ENCODE assay signal across 24 cellular contexts in genomic region chr4:7302781-7303180, GRCh38.
"Had no signal": no experiment of that assay in that cellular context is flagged by ENCODE, and none has a peak within 500 bp of the region (broad histone marks: within the 10 kb centered on the region; RNA-seq: fewer than 3 reads in every experiment).

No MANE protein-coding gene starts in this region.

- DNase-seq: IMR-90, Karpas-422, KG1, MG63, NCI-H1092, NCI-H1105 treated with DMSO at 0.1 percent for 48 hours, NCI-H1417 treated with DMSO at 0.1 percent for 48 hours, NCI-H146, NCI-H1694 treated with DMSO at 0.1 percent for 48 hours, NCI-H1930, NCI-H2081, NCI-H2107, NCI-H2227 treated with DMSO at 0.1 percent for 48 hours, NCI-H446, NCI-H510A, NCI-H524 treated with DMSO at 0.1 percent for 48 hours, NCI-H69, NCI-H774, RPMI8226, SHP77 treated with DMSO at 0.1 percent for 48 hours, SJCRH30 had no signal

- H3K36me3 ChIP-seq: MG63, SJCRH30 had no signal

- FAIRE-seq: HepG2, RCC 7860 had no signal

- H3K4me3 ChIP-seq: MG63, SJCRH30 had no signal

- H3K9me3 ChIP-seq: MG63, SJCRH30 had no signal

- ATAC-seq: HepG2, SK-N-SH treated with all-trans-retinoic acid at 6 μM for 48 hours had no signal

- H3K27ac ChIP-seq: SJCRH30 had no signal
